15 cellular contexts compared by ENCODE assay signal in the genomic region with DNA sequence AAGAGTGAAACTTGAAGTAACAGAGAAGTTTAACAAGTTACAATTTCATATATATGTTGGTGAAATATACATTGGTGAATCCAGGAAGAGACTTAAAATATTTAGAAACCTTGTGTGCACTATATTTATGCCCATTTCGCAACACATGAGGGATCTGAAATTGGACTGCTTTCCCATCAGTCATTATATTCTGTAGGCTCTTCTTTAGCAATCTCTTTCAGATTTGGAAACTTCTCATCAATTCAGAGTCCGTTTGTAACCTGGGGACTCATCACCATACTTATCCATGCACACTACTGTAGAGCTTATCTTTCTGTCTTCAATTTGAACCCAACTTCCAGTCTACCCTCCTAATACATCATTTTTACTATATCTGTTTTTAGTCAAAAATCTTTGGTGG. TPM values are rescaled to one million over a fixed set of nuclear protein-coding genes. Genes with fewer than 3 reads are reported as not detected.
DNase-seq lines count a peak whose midpoint lies in the region; ATAC-seq and TF ChIP-seq lines count a peak whose summit lies in the region.
"Had no signal": no experiment of that assay in that cellular context is flagged by ENCODE, and none has a peak within 500 bp of the region (broad histone marks: within the 10 kb centered on the region; RNA-seq: fewer than 3 reads in every experiment).

No MANE protein-coding gene starts in this region.

- no peak overlapping the region for H2AFZ ChIP-seq in MM.1S (ENCODE audit: low read length)

- H3K27ac ChIP-seq in heart left ventricle (peak overlapping the region in 11 of 12 donors; percentile 1 to 96 (median 90)), urinary bladder (ENCODE audit: low read depth) (no peak overlapping the region), MM.1S (ENCODE audit: low read length) (no peak overlapping the region)
- H3K27ac ChIP-seq: BLaER1 treated with 17β-estradiol and CSF1 and Interleukin-3, amounts not matched to agents 10 nM and 100 nM; WERI-Rb-1 had no signal

- 46 to 54% (median 51%) methylated on average over 2 of the region's 2 CpGs for WGBS in heart left ventricle, 4 donors
- WGBS in urinary bladder = 37% methylated on average over 2 of the region's 2 CpGs

- no peaks in the 10 kb centered on the region for H4K20me1 ChIP-seq in MM.1S (ENCODE audit: insufficient read depth, low read length)
- H4K20me1 ChIP-seq: BLaER1 treated with 17β-estradiol and CSF1 and Interleukin-3, amounts not matched to agents 10 nM and 100 nM had no signal

- peaks cover 0 to 2% (median 0%) of the 10 kb centered on the region in 9 donors for H3K36me3 ChIP-seq in heart left ventricle
- H3K36me3 ChIP-seq in mucosa of descending colon (ENCODE audit: low read depth) = no peaks in the 10 kb centered on the region
- peaks cover 1% of the 10 kb centered on the region for H3K36me3 ChIP-seq in urinary bladder (ENCODE audit: insufficient read depth)
- H3K36me3 ChIP-seq in MM.1S (replicated peaks; ENCODE audit: insufficient read depth, low read length) = no peaks in the 10 kb centered on the region
- H3K36me3 ChIP-seq: BLaER1 treated with 17β-estradiol and CSF1 and Interleukin-3, amounts not matched to agents 10 nM and 100 nM; WERI-Rb-1 had no signal

- H3K27me3 Mint-ChIP-seq in activated naive CD8-positive, alpha-beta T cell treated with anti-CD3 and anti-CD28 coated beads for 36 hours = no peaks in the 10 kb centered on the region

- H3K9me3 ChIP-seq in heart left ventricle (no peaks in the 10 kb centered on the region), mucosa of descending colon (no peaks in the 10 kb centered on the region), MM.1S (replicated peaks; ENCODE audit: insufficient read depth, low read length) (no peaks in the 10 kb centered on the region)

- H3F3A ChIP-seq in MM.1S (ENCODE audit: insufficient read depth, low read length) = no peaks in the 10 kb centered on the region

- TF ChIP-seq CTCF in heart left ventricle (IDR thresholded peaks at IDR 0.05) = no peak
- no peak for TF ChIP-seq CTCF in mucosa of descending colon (IDR thresholded peaks at IDR 0.05)
- TF ChIP-seq CTCF in MM.1S (IDR thresholded peaks at IDR 0.05; ENCODE audit: low read length) = no peak

- H3K4me2 ChIP-seq in MM.1S (ENCODE audit: low read depth, low read length) = no peak overlapping the region

- intact Hi-C loops in heart left ventricle (cut with DNase I) = loop anchor here (2.0 to 10.0 kb wide), 8 partner anchors 55 to 305 kb away; no protein-coding TSS in a partner anchor
- intact Hi-C loops in Right ventricle myocardium superior (cut with DNase I) = loop anchor here (5.0 to 10.0 kb wide), 4 partner anchors 55 to 315 kb away; partner anchors contain the start of gene MOCS2
- intact Hi-C loops in mucosa of descending colon (cut with DNase I, micrococcal nuclease) = loop anchor here in 1 of 2 donors (10.0 kb wide), 2 partner anchors 105 to 125 kb away; no protein-coding TSS in a partner anchor

- no peaks in the 10 kb centered on the region for H3K9me2 ChIP-seq in MM.1S (replicated peaks; ENCODE audit: insufficient read depth, low read length)

- no peaks in the 10 kb centered on the region for H3K27me3 ChIP-seq in heart left ventricle
- no peaks in the 10 kb centered on the region for H3K27me3 ChIP-seq in MM.1S (replicated peaks; ENCODE audit: insufficient read depth, low read length)

- H3K4me1 ChIP-seq in heart left ventricle (peaks cover 0 to 42% (median 18%) of the 10 kb centered on the region in 12 donors), mucosa of descending colon (ENCODE audit: low read depth) (peaks cover 14% of the 10 kb centered on the region), urinary bladder (ENCODE audit: insufficient read depth) (peaks cover 1% of the 10 kb centered on the region), MM.1S (ENCODE audit: low read length) (no peaks in the 10 kb centered on the region)

- H3K79me2 ChIP-seq in MM.1S (ENCODE audit: low read length) = no peaks in the 10 kb centered on the region

- no peak overlapping the region for H3K27ac Mint-ChIP-seq in activated naive CD8-positive, alpha-beta T cell treated with anti-CD3 and anti-CD28 coated beads for 36 hours
- H3K27ac Mint-ChIP-seq: activated T-helper 1 cell treated with anti-CD3 and anti-CD28 coated beads, Interleukin-12 subunit alpha, Interleukin-12 subunit beta, Interleukin-2, Interleukin-4 antibody, amounts not matched to agents 30 ng/mL and 10 ng/mL and 1 ng/mL, durations not matched to agents 14 hours and 24 hours and 36 hours had no signal

- ATAC-seq in heart left ventricle = no peak
- no peak for ATAC-seq in Right ventricle myocardium superior (ENCODE audit: poor library complexity)
- ATAC-seq in mucosa of descending colon = no peak
- no peak for ATAC-seq in GM21381 (IDR thresholded peaks at IDR 0.05; ENCODE audit: unreplicated experiment)
- ATAC-seq: HCT116 had no signal

- DNase-seq in heart left ventricle (no peak), Right ventricle myocardium superior (no peak), mucosa of descending colon (no peak), NCI-H2227 (lab: John Stamatoyannopoulos, UW; ENCODE audit: unreplicated experiment) (no peak), MM.1S (no peak)
- no peak for DNase-seq in activated naive CD8-positive, alpha-beta T cell treated with anti-CD3 and anti-CD28 coated beads for 36 hours
- DNase-seq: NCI-H2171 treated with DMSO at 0.1 percent for 48 hours, RPMI8226, WERI-Rb-1 had no signal

- H3K4me3 ChIP-seq in heart left ventricle = peak overlapping the region in 11 of 12 donors; percentile 45 to 83 (median 74)
- peak overlapping the region; percentile 14 for H3K4me3 ChIP-seq in mucosa of descending colon
- peak overlapping the region; percentile 29 for H3K4me3 ChIP-seq in urinary bladder (ENCODE audit: low read depth, low read length)
- H3K4me3 ChIP-seq in MM.1S (ENCODE audit: low read length) = no peak overlapping the region
- H3K4me3 ChIP-seq: BLaER1 treated with 17β-estradiol and CSF1 and Interleukin-3, amounts not matched to agents 10 nM and 100 nM had no signal

- H3K4me1 Mint-ChIP-seq in activated naive CD8-positive, alpha-beta T cell treated with anti-CD3 and anti-CD28 coated beads for 36 hours = peaks cover 42% of the 10 kb centered on the region

- no peaks in the 10 kb centered on the region for H3K9me3 Mint-ChIP-seq in activated naive CD8-positive, alpha-beta T cell treated with anti-CD3 and anti-CD28 coated beads for 36 hours
- H3K9me3 Mint-ChIP-seq: activated T-helper 1 cell treated with anti-CD3 and anti-CD28 coated beads, Interleukin-12 subunit alpha, Interleukin-12 subunit beta, Interleukin-2, Interleukin-4 antibody, amounts not matched to agents 30 ng/mL and 10 ng/mL and 1 ng/mL, durations not matched to agents 14 hours and 24 hours and 36 hours; central memory CD8-positive, alpha-beta T cell had no signal

- no peak overlapping the region for H3K9ac ChIP-seq in MM.1S (ENCODE audit: low read length)
- H3K9ac ChIP-seq: BLaER1 treated with 17β-estradiol and CSF1 and Interleukin-3, amounts not matched to agents 10 nM and 100 nM had no signal

- no peak for TF ChIP-seq POLR2A in heart left ventricle (IDR thresholded peaks at IDR 0.05)

- peak overlapping the region; percentile 89 for H3K4me3 Mint-ChIP-seq in activated naive CD8-positive, alpha-beta T cell treated with anti-CD3 and anti-CD28 coated beads for 36 hours

- peaks cover 21% of the 10 kb centered on the region for H3K36me3 Mint-ChIP-seq in activated naive CD8-positive, alpha-beta T cell treated with anti-CD3 and anti-CD28 coated beads for 36 hours

RNA-seq across cellular contexts. Expression of gene ITGA1, which starts 2.2 kb away (rescaled TPM):
- total RNA-seq in heart left ventricle = 10 to 100 TPM; 20.9 to 52.0 (median 24.6) TPM
- 1 to 10 TPM; 5.5 to 9.1 TPM for polyA plus RNA-seq in heart left ventricle
- total RNA-seq in Right ventricle myocardium superior = 23.6 TPM
- total RNA-seq in activated naive CD8-positive, alpha-beta T cell treated with anti-CD3 and anti-CD28 coated beads for 36 hours = 1 to 10 TPM; 6.9 to 9.9 TPM
- total RNA-seq in mucosa of descending colon = 100 to 1,000 TPM in 1 of 3 donors, 10 to 100 TPM in 2; 18.7 to 207 (median 42.0) TPM
- 303 TPM for total RNA-seq in urinary bladder
- polyA plus RNA-seq in urinary bladder = 53.9 TPM

RNA-seq across cellular contexts. Expression of gene PELO, which starts 2.2 kb away (rescaled TPM):
- total RNA-seq in heart left ventricle (10 to 100 TPM; 12.8 to 28.4 (median 20.1) TPM), Right ventricle myocardium superior (16.9 TPM), mucosa of descending colon (10 to 100 TPM; 14.9 to 59.4 (median 17.9) TPM), urinary bladder (58.7 TPM)
- polyA plus RNA-seq in heart left ventricle (10 to 100 TPM in 1 of 2 donors, 1 to 10 TPM in 1; 4.3 to 16.8 TPM), urinary bladder (38.0 TPM)
- 10 to 100 TPM; 24.8 TPM for total RNA-seq in activated naive CD8-positive, alpha-beta T cell treated with anti-CD3 and anti-CD28 coated beads for 36 hours

Comparison
In these comparisons a context has a peak if more than half of its experiments do, and no peak if none do; other contexts are left out.
1. H3K27ac ChIP-seq: peak in heart left ventricle (11 of 12); none in urinary bladder (single experiment) and MM.1S (single experiment).